18 cellular contexts compared by ENCODE assay signal in the genomic region with DNA sequence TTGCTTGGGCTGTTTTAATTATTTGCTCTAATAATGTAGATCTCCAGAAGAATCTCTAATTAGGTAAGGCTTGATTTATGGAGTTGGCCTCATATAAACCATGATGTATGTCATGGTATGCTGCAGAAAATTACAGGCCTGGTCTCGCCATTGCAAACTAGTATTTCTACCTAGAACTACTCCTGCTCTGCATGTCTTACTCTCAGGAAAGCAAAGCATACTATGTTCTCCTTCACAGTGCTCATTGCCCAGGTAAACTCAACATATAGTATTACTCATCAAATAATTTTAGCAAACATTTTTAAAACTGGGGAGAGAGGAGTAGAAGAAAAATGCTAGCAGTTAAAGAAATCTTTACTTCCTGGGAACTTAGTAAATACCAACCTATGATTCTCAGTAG.
DNase-seq lines count a peak whose midpoint lies in the region; TF ChIP-seq lines count a peak whose summit lies in the region.
"Had no signal": no experiment of that assay in that cellular context is flagged by ENCODE, and none has a peak within 500 bp of the region (broad histone marks: within the 10 kb centered on the region; RNA-seq: fewer than 3 reads in every experiment).

No MANE protein-coding gene starts in this region.

- H3K36me3 Mint-ChIP-seq in MCF 10A (ENCODE audit: insufficient read depth, unreplicated experiment) (no peaks in the 10 kb centered on the region), osteocyte (ENCODE audit: unreplicated experiment) (no peaks in the 10 kb centered on the region)

- POLR2A ChIA-PET in MCF 10A (lab: Yijun Ruan, JAX) (no interaction called here), RWPE1 (lab: Yijun Ruan, JAX; ENCODE audit: low non-redundant PET) (no interaction called here)

- no TSS peak for BruUV-seq in MCF 10A (replicated peaks; lab: Mats Ljungman, UMichigan)

- H3K36me3 ChIP-seq in breast epithelium (no peaks in the 10 kb centered on the region), vagina (no peaks in the 10 kb centered on the region), spleen (no peaks in the 10 kb centered on the region)
- H3K36me3 ChIP-seq: Peyer's patch had no signal

- CTCF ChIA-PET in MCF 10A (lab: Yijun Ruan, JAX) (interaction anchor here (1.7 kb wide), 1 partner anchor 180 kb away, joined by 5 read pairs; no protein-coding TSS in a partner anchor), RWPE1 (lab: Yijun Ruan, JAX) (no interaction called here)

- H3K9me3 Mint-ChIP-seq in MCF 10A (ENCODE audit: unreplicated experiment) (no peaks in the 10 kb centered on the region), osteocyte (ENCODE audit: unreplicated experiment) (no peaks in the 10 kb centered on the region)
- H3K9me3 Mint-ChIP-seq: stimulated activated naive CD8-positive, alpha-beta T cell treated with anti-CD3 and anti-CD28 coated beads, Interleukin-15, amount 100 ng/mL, for 72 hours had no signal

- H3K4me3 Mint-ChIP-seq in MCF 10A (ENCODE audit: unreplicated experiment): no peak overlapping the region
- no peak overlapping the region for H3K4me3 Mint-ChIP-seq in osteocyte (ENCODE audit: unreplicated experiment)
- H3K4me3 Mint-ChIP-seq: activated CD8-positive, alpha-beta T cell treated with anti-CD3 and anti-CD28 coated beads, Interleukin-2, amount 10 ng/mL, durations not matched to agents 7 days and 5 days; stimulated activated naive CD8-positive, alpha-beta T cell treated with anti-CD3 and anti-CD28 coated beads, Interleukin-15, amount 100 ng/mL, for 72 hours had no signal

- WGBS in spleen, 5 donors: 85 to 96% (median 94%) methylated on average over 1 of the region's 1 CpG

- H3K27me3 Mint-ChIP-seq in MCF 10A (ENCODE audit: insufficient read depth, unreplicated experiment) (no peaks in the 10 kb centered on the region), osteocyte (ENCODE audit: unreplicated experiment) (no peaks in the 10 kb centered on the region)
- H3K27me3 Mint-ChIP-seq: stimulated activated naive CD8-positive, alpha-beta T cell treated with anti-CD3 and anti-CD28 coated beads, Interleukin-15, amount 100 ng/mL, for 72 hours had no signal

- H3K4me1 ChIP-seq in breast epithelium: no peaks in the 10 kb centered on the region
- H3K4me1 ChIP-seq in vagina: peaks cover 46% of the 10 kb centered on the region
- no peaks in the 10 kb centered on the region for H3K4me1 ChIP-seq in spleen

- H3K4me1 Mint-ChIP-seq in MCF 10A (ENCODE audit: insufficient read depth, unreplicated experiment) (peaks cover 8% of the 10 kb centered on the region), osteocyte (ENCODE audit: unreplicated experiment) (peaks cover 52% of the 10 kb centered on the region)
- H3K4me1 Mint-ChIP-seq: stimulated activated naive CD8-positive, alpha-beta T cell treated with anti-CD3 and anti-CD28 coated beads, Interleukin-15, amount 100 ng/mL, for 72 hours had no signal

- H3K27ac Mint-ChIP-seq in MCF 10A (ENCODE audit: low read depth, unreplicated experiment): no peak overlapping the region
- peak overlapping the region; percentile 74 for H3K27ac Mint-ChIP-seq in osteocyte (ENCODE audit: unreplicated experiment)
- H3K27ac Mint-ChIP-seq: activated CD8-positive, alpha-beta T cell treated with anti-CD3 and anti-CD28 coated beads, Interleukin-2, amount 10 ng/mL, durations not matched to agents 7 days and 5 days; stimulated activated naive CD8-positive, alpha-beta T cell treated with anti-CD3 and anti-CD28 coated beads, Interleukin-15, amount 100 ng/mL, for 72 hours had no signal

- TF ChIP-seq POLR2A in breast epithelium (IDR thresholded peaks at IDR 0.05) (no peak), vagina (IDR thresholded peaks at IDR 0.05) (no peak), spleen (IDR thresholded peaks at IDR 0.05) (no peak)

- intact Hi-C loops in breast epithelium (cut with DNase I; ENCODE audit: low total_unique reads): no loop called here
- intact Hi-C loops in MCF 10A (cut with micrococcal nuclease): no loop called here
- intact Hi-C loops in vagina (cut with DNase I): no loop called here
- intact Hi-C loops in spleen (cut with DNase I; ENCODE audit: low total_unique reads): no loop called here

- H3K27me3 ChIP-seq in breast epithelium: no peaks in the 10 kb centered on the region
- no peaks in the 10 kb centered on the region for H3K27me3 ChIP-seq in vagina
- no peaks in the 10 kb centered on the region for H3K27me3 ChIP-seq in spleen (replicated peaks in 1 of 7)
- H3K27me3 ChIP-seq: Peyer's patch had no signal

- no peak for TF ChIP-seq CTCF in breast epithelium (IDR thresholded peaks at IDR 0.05)
- TF ChIP-seq CTCF in MCF 10A (IDR thresholded peaks at IDR 0.05; ENCODE audit: unreplicated experiment): no peak
- no peak for TF ChIP-seq CTCF in epithelial cell of esophagus (IDR thresholded peaks at IDR 0.05; ENCODE audit: insufficient read depth, low read depth, low read length, missing control alignments)
- TF ChIP-seq CTCF in osteocyte (IDR thresholded peaks at IDR 0.05): no peak
- no peak for TF ChIP-seq CTCF in vagina (IDR thresholded peaks at IDR 0.05)
- no peak for TF ChIP-seq CTCF in RWPE1 (conservative IDR thresholded peaks at IDR 0.05; ENCODE audit: low read depth)
- TF ChIP-seq CTCF in spleen (IDR thresholded peaks at IDR 0.05 in 8 of 11, conservative IDR thresholded peaks at IDR 0.05 in 3 of 11): no peak

- H3K27ac ChIP-seq in breast epithelium (peak overlapping the region; percentile 18 to 69), vagina (peak overlapping the region; percentile 9), RWPE1 (no peak overlapping the region), spleen (no peak overlapping the region)

- no peak for DNase-seq in breast epithelium (ENCODE audit: low spot score in 2 of 2)
- no peak for DNase-seq in MCF 10A (ENCODE audit: unreplicated experiment)
- DNase-seq in epithelial cell of esophagus (ENCODE audit: low read depth): peak; percentile 72
- DNase-seq in osteocyte (ENCODE audit: extremely low spot score, unreplicated experiment): no peak
- DNase-seq in vagina (ENCODE audit: extremely low spot score in 2 of 2): no peak
- no peak for DNase-seq in RWPE1 (ENCODE audit: low spot score)
- no peak for DNase-seq in RPMI8226
- no peak for DNase-seq in spleen
- DNase-seq: activated CD8-positive, alpha-beta T cell treated with anti-CD3 and anti-CD28 coated beads, Interleukin-2, amount 10 ng/mL, durations not matched to agents 7 days and 5 days; activated T-cell treated with anti-CD3 and anti-CD28 coated beads, Interleukin-2, amount 50 U/mL, for 1 hour; dermis blood vessel endothelial cell; foreskin melanocyte; islet precursor cell; NCI-H226; Peyer's patch; stimulated activated CD4-positive, alpha-beta T cell treated with anti-CD3 and anti-CD28 coated beads, Interleukin-12 subunit alpha, Interleukin-12 subunit beta, amount 100 ng/mL, for 4 hours; stimulated activated naive CD8-positive, alpha-beta T cell treated with anti-CD3 and anti-CD28 coated beads, Interleukin-15, amount 100 ng/mL, for 72 hours; T-helper 9 cell had no signal

- H3K9me3 ChIP-seq in breast epithelium (no peaks in the 10 kb centered on the region), vagina (no peaks in the 10 kb centered on the region), spleen (no peaks in the 10 kb centered on the region)
- H3K9me3 ChIP-seq: Peyer's patch had no signal

- H3K4me3 ChIP-seq in breast epithelium (no peak overlapping the region), epithelial cell of esophagus (ENCODE audit: low read length) (no peak overlapping the region), vagina (no peak overlapping the region), spleen (no peak overlapping the region)
- H3K4me3 ChIP-seq: Peyer's patch had no signal

Comparison
In these comparisons a context has a peak if more than half of its experiments do, and no peak if none do; other contexts are left out.
1. H3K27ac ChIP-seq: peak in breast epithelium (2 of 2) and vagina (single experiment); none in RWPE1 (single experiment) and spleen (0 of 8).